In genomic region chr1:157497987-157498781, GRCh38 we compare ENCODE assay signal across 1 cellular context.
TF ChIP-seq lines count a peak whose summit lies in the region.

No MANE protein-coding gene starts in this region.

TF ChIP-seq in K562, 482 proteins besides CTCF, POLR2A, EP300 and RAD21:
- TF ChIP-seq SMAD1 (IDR thresholded peaks at IDR 0.05; ENCODE audit: low read depth, low read length, partially characterized antibody) = no peak
- TF ChIP-seq MEIS2 (IDR thresholded peaks at IDR 0.05; ENCODE audit: partially characterized antibody) = peak; percentile 49
- no peak for TF ChIP-seq HLTF (IDR thresholded peaks at IDR 0.05)
- no peak for TF ChIP-seq PBX2 (CRISPR knock-in tag; IDR thresholded peaks at IDR 0.05; ENCODE audit: low read depth)
- peak; percentile 49; the same call in 1 of the 2 replicates for TF ChIP-seq PBX2 (tag; conservative IDR thresholded peaks at IDR 0.05; ENCODE audit: low read depth)
- TF ChIP-seq EGR1 (conservative IDR thresholded peaks at IDR 0.05) = no peak
- TF ChIP-seq MAFG (tag; conservative IDR thresholded peaks at IDR 0.05) = 0 out of 2 replicates have a peak, but pooled peaks have one; percentile 16
- peak in 1 of 2 experiments; percentile 78; a peak in 2 of 4 replicates for TF ChIP-seq FOXA3 (CRISPR knock-in tag; conservative IDR thresholded peaks at IDR 0.05 in 1 of 2, IDR thresholded peaks at IDR 0.05 in 1 of 2)
- TF ChIP-seq RBM22 (IDR thresholded peaks at IDR 0.05; ENCODE audit: low read depth, low read length, poor library complexity, severe bottlenecking) = no peak
